9 cellular contexts compared by ENCODE assay signal in genomic region chr10:129756912-129757861, GRCh38.
DNase-seq lines count a peak whose midpoint lies in the region; ATAC-seq and TF ChIP-seq lines count a peak whose summit lies in the region.
"Had no signal": no experiment of that assay in that cellular context is flagged by ENCODE, and none has a peak within 500 bp of the region (broad histone marks: within the 10 kb centered on the region; RNA-seq: fewer than 3 reads in every experiment).

No MANE protein-coding gene starts in this region.

- no peaks in the 10 kb centered on the region for H3K4me1 ChIP-seq in adipocyte (ENCODE audit: control insufficient read depth, insufficient read depth, low read length)
- H3K4me1 ChIP-seq in right lobe of liver: peaks cover 0 to 61% (median 26%) of the 10 kb centered on the region in 4 donors
- H3K4me1 ChIP-seq in thyroid gland: peaks cover 0 to 6% of the 10 kb centered on the region in 2 donors

- peak overlapping the region; percentile 68 to 83 (median 82) for H3K27ac ChIP-seq in right lobe of liver
- H3K27ac ChIP-seq in thyroid gland: no peak overlapping the region
- H3K27ac ChIP-seq: VCaP had no signal

- H3K4me3 ChIP-seq in adipocyte (ENCODE audit: low read length) (peak overlapping the region; percentile 72), right lobe of liver (peak overlapping the region; percentile 19 to 40 (median 28)), thyroid gland (replicated peaks in 1 of 3) (no peak overlapping the region)

- intact Hi-C loops in right lobe of liver (cut with DNase I) (no loop called here), thyroid gland (cut with DNase I) (no loop called here)

- H3K9me3 ChIP-seq in adipocyte (ENCODE audit: control insufficient read depth, low read length) (peaks cover 14% of the 10 kb centered on the region), right lobe of liver (no peaks in the 10 kb centered on the region), thyroid gland (no peaks in the 10 kb centered on the region)

- DNase-seq in activated CD8-positive, alpha-beta memory T cell treated with anti-CD3 and anti-CD28 coated beads for 24 hours: peak; percentile 21
- no peak for DNase-seq in activated CD8-positive, alpha-beta memory T cell treated with anti-CD3 and anti-CD28 coated beads, Interleukin-2, amount 50 U/mL, for 4 hours
- no peak for DNase-seq in adipocyte (ENCODE audit: low read depth)
- peak; percentile 53 to 82 (median 70) for DNase-seq in right lobe of liver
- peak; percentile 56 to 59 for DNase-seq in thyroid gland
- DNase-seq in cerebellum (ENCODE audit: low spot score): no peak
- DNase-seq in effector CD4-positive, alpha-beta T cell: no peak

- no peaks in the 10 kb centered on the region for H3K27me3 ChIP-seq in adipocyte (replicated peaks; ENCODE audit: control insufficient read depth, insufficient read depth, low read length)
- H3K27me3 ChIP-seq in right lobe of liver: no peaks in the 10 kb centered on the region
- no peaks in the 10 kb centered on the region for H3K27me3 ChIP-seq in thyroid gland

- H3K36me3 ChIP-seq in adipocyte (ENCODE audit: control insufficient read depth, insufficient read depth, low read length, severe bottlenecking): peaks cover 8% of the 10 kb centered on the region
- peaks cover 0 to 10% (median 0%) of the 10 kb centered on the region in 4 donors for H3K36me3 ChIP-seq in right lobe of liver
- no peaks in the 10 kb centered on the region for H3K36me3 ChIP-seq in thyroid gland

- TF ChIP-seq POLR2A in right lobe of liver (IDR thresholded peaks at IDR 0.05): peak; percentile 15
- TF ChIP-seq POLR2A in thyroid gland (IDR thresholded peaks at IDR 0.05): no peak

- WGBS in right lobe of liver (ENCODE audit: insufficient coverage, low coverage, low lambda C conversion rate, missing lambda C conversion rate): 28% methylated on average over 21 of the region's 21 CpGs
- 36 to 45% methylated on average over 21 of the region's 21 CpGs for WGBS in thyroid gland, 2 donors

- TF ChIP-seq CTCF in right lobe of liver (IDR thresholded peaks at IDR 0.05) (no peak), thyroid gland (IDR thresholded peaks at IDR 0.05) (no peak)

- H3K9ac ChIP-seq in adipocyte (ENCODE audit: low read length): peak overlapping the region; percentile 38

- ATAC-seq in right lobe of liver (peak; percentile 64 to 76 (median 66)), GM21529 (IDR thresholded peaks at IDR 0.05; ENCODE audit: unreplicated experiment) (no peak)

Comparison
In these comparisons a context has a peak if more than half of its experiments do, and no peak if none do; other contexts are left out.
1. DNase-seq: peak in activated CD8-positive, alpha-beta memory T cell treated with anti-CD3 and anti-CD28 coated beads for 24 hours (single experiment), right lobe of liver (3 of 3) and thyroid gland (2 of 2); none in activated CD8-positive, alpha-beta memory T cell treated with anti-CD3 and anti-CD28 coated beads, Interleukin-2, amount 50 U/mL, for 4 hours (single experiment), adipocyte (single experiment), cerebellum (single experiment) and effector CD4-positive, alpha-beta T cell (single experiment).
2. H3K4me3 ChIP-seq: peak in adipocyte (single experiment) and right lobe of liver (3 of 3); none in thyroid gland (0 of 3).
3. H3K27ac ChIP-seq: peak in right lobe of liver (3 of 3); none in thyroid gland (0 of 3).